ENCODE assay signal across 2 cellular contexts in the genomic region with DNA sequence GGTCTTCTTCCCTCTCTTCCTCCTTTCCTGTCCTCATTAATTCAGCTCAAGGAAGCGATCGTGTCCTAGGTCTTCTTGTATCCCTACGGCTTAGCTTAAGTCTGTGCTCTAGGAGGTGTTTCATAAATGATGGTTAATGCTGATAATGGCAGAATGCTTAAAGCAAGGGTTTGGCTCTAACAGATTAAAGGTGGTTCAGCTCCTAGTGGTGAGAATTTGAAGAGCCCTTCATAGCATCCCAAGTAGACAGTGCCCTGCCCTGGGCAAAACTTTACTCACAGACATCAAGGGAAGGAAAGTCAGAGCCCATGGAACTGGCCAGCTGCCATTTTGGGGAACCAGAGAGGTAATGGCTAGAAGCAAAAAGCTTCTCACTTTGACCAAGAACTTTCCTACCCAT.
TF ChIP-seq lines count a peak whose summit lies in the region.

No MANE protein-coding gene starts in this region.

TF ChIP-seq in HCT116, 20 proteins besides CTCF, POLR2A, EP300 and RAD21:
- no peak for TF ChIP-seq ZNF274 (IDR thresholded peaks at IDR 0.05; ENCODE audit: low read depth, low read length)
- TF ChIP-seq CBX3 (IDR thresholded peaks at IDR 0.05; ENCODE audit: low read depth): no peak
- TF ChIP-seq SRF (IDR thresholded peaks at IDR 0.05; ENCODE audit: low read depth): no peak
- TF ChIP-seq JUND (IDR thresholded peaks at IDR 0.05): no peak
- no peak for TF ChIP-seq TCF7L2 (IDR thresholded peaks at IDR 0.05; ENCODE audit: borderline replicate concordance, extremely low read depth, insufficient read depth, insufficient read length)
- TF ChIP-seq EGR1 (IDR thresholded peaks at IDR 0.05; ENCODE audit: low read depth): no peak
- TF ChIP-seq, protein P1, sequence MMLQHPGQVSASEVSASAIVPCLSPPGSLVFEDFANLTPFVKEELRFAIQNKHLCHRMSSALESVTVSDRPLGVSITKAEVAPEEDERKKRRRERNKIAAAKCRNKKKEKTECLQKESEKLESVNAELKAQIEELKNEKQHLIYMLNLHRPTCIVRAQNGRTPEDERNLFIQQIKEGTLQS (IDR thresholded peaks at IDR 0.05): no peak
- no peak for TF ChIP-seq CEBPB (IDR thresholded peaks at IDR 0.05; ENCODE audit: low read depth)
- no peak for TF ChIP-seq EZH2phosphoT487 (IDR thresholded peaks at IDR 0.05; ENCODE audit: borderline replicate concordance)
- TF ChIP-seq ELF1 (IDR thresholded peaks at IDR 0.05; ENCODE audit: borderline replicate concordance, low read depth): no peak
- no peak for TF ChIP-seq ZFX (IDR thresholded peaks at IDR 0.05)
- TF ChIP-seq EZH2 (IDR thresholded peaks at IDR 0.05): no peak
- no peak for TF ChIP-seq YY1 (IDR thresholded peaks at IDR 0.05; ENCODE audit: extremely low read depth, insufficient replicate concordance, low read depth, low read length)
- TF ChIP-seq SP1 (IDR thresholded peaks at IDR 0.05; ENCODE audit: low read depth): no peak
- TF ChIP-seq, protein P2, sequence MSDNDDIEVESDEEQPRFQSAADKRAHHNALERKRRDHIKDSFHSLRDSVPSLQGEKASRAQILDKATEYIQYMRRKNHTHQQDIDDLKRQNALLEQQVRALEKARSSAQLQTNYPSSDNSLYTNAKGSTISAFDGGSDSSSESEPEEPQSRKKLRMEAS (IDR thresholded peaks at IDR 0.05): no peak
- TF ChIP-seq, protein P3, sequence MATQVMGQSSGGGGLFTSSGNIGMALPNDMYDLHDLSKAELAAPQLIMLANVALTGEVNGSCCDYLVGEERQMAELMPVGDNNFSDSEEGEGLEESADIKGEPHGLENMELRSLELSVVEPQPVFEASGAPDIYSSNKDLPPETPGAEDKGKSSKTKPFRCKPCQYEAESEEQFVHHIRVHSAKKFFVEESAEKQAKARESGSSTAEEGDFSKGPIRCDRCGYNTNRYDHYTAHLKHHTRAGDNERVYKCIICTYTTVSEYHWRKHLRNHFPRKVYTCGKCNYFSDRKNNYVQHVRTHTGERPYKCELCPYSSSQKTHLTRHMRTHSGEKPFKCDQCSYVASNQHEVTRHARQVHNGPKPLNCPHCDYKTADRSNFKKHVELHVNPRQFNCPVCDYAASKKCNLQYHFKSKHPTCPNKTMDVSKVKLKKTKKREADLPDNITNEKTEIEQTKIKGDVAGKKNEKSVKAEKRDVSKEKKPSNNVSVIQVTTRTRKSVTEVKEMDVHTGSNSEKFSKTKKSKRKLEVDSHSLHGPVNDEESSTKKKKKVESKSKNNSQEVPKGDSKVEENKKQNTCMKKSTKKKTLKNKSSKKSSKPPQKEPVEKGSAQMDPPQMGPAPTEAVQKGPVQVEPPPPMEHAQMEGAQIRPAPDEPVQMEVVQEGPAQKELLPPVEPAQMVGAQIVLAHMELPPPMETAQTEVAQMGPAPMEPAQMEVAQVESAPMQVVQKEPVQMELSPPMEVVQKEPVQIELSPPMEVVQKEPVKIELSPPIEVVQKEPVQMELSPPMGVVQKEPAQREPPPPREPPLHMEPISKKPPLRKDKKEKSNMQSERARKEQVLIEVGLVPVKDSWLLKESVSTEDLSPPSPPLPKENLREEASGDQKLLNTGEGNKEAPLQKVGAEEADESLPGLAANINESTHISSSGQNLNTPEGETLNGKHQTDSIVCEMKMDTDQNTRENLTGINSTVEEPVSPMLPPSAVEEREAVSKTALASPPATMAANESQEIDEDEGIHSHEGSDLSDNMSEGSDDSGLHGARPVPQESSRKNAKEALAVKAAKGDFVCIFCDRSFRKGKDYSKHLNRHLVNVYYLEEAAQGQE (IDR thresholded peaks at IDR 0.05; ENCODE audit: low read depth): no peak
- TF ChIP-seq, protein P4, sequence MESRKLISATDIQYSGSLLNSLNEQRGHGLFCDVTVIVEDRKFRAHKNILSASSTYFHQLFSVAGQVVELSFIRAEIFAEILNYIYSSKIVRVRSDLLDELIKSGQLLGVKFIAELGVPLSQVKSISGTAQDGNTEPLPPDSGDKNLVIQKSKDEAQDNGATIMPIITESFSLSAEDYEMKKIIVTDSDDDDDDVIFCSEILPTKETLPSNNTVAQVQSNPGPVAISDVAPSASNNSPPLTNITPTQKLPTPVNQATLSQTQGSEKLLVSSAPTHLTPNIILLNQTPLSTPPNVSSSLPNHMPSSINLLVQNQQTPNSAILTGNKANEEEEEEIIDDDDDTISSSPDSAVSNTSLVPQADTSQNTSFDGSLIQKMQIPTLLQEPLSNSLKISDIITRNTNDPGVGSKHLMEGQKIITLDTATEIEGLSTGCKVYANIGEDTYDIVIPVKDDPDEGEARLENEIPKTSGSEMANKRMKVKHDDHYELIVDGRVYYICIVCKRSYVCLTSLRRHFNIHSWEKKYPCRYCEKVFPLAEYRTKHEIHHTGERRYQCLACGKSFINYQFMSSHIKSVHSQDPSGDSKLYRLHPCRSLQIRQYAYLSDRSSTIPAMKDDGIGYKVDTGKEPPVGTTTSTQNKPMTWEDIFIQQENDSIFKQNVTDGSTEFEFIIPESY (IDR thresholded peaks at IDR 0.05; ENCODE audit: extremely low read depth, insufficient replicate concordance, low read length): no peak
- TF ChIP-seq POLR2AphosphoS5 (IDR thresholded peaks at IDR 0.05; ENCODE audit: low read depth, low read length): no peak
- TF ChIP-seq SIN3A (IDR thresholded peaks at IDR 0.05; ENCODE audit: low read depth): no peak
- no peak for TF ChIP-seq FOSL1 (IDR thresholded peaks at IDR 0.05; ENCODE audit: low read depth)

TF ChIP-seq in K562, 482 proteins besides CTCF, POLR2A, EP300 and RAD21:
- TF ChIP-seq DPF2 (IDR thresholded peaks at IDR 0.05) (no peak), JUND (IDR thresholded peaks at IDR 0.05; ENCODE audit: borderline replicate concordance, low read depth, low read length) (no peak), JUND (tag; IDR thresholded peaks at IDR 0.05; ENCODE audit: borderline replicate concordance, low read depth, low read length) (no peak), PTRF (tag; IDR thresholded peaks at IDR 0.05) (no peak), TSHZ1 (CRISPR knock-in tag; IDR thresholded peaks at IDR 0.05) (no peak)
